Comparison of ENCODE assay signal across 26 cellular contexts in genomic region chr6:84771732-84772131, GRCh38. TPM values are rescaled to one million over a fixed set of nuclear protein-coding genes. Genes with fewer than 3 reads are reported as not detected.
A peak's percentile ranks its signal among the peaks of the same experiment; 100 is the strongest.
DNase-seq lines count a peak whose midpoint lies in the region; ATAC-seq, FAIRE-seq and TF ChIP-seq lines count a peak whose summit lies in the region.
"Had no signal": no experiment of that assay in that cellular context is flagged by ENCODE, and none has a peak within 500 bp of the region (broad histone marks: within the 10 kb centered on the region; RNA-seq: fewer than 3 reads in every experiment).

No MANE protein-coding gene starts in this region.

- H3K79me1 ChIP-seq in mesendoderm (ENCODE audit: low read length) (no peaks in the 10 kb centered on the region), trophoblast cell (ENCODE audit: low read length) (peaks cover 2% of the 10 kb centered on the region)

- intact Hi-C loops in Right ventricle myocardium inferior (cut with DNase I): loop anchor here (5.0 to 10.0 kb wide), 2 partner anchors 243 to 349 kb away; no protein-coding TSS in a partner anchor
- intact Hi-C loops in kidney (cut with DNase I): no loop called here

- no peak for DNase-seq in right atrium auricular region (ENCODE audit: low spot score)
- no peak for DNase-seq in Right ventricle myocardium inferior (ENCODE audit: missing footprints)
- DNase-seq in cardiac fibroblast (ENCODE audit: low read depth in 2 of 2): peak; percentile 49 to 65
- peak; percentile 26 for DNase-seq in mesendoderm
- DNase-seq in NCI-H2196 treated with DMSO at 0.1 percent for 48 hours (lab: John Stamatoyannopoulos, UW; ENCODE audit: unreplicated experiment): no peak
- DNase-seq in trophoblast cell: no peak
- no peak for DNase-seq in HPDE6-E6E7 (ENCODE audit: extremely low spot score)
- DNase-seq in kidney: no peak
- DNase-seq: activated CD4-positive, alpha-beta T cell treated with anti-CD3 and anti-CD28 coated beads, Interleukin-2, amount 50 U/mL, for 4 hours; body of pancreas; effector memory CD4-positive, alpha-beta T cell; HCEC 1CT; kidney glomerular epithelial cell; mammary epithelial cell; NCI-H1092; NCI-H187; NCI-H526 treated with DMSO at 0.1 percent for 48 hours; RPMI8226; T-helper 9 cell; WERI-Rb-1 had no signal

- no peak overlapping the region for H3K4me2 ChIP-seq in mesendoderm (ENCODE audit: low read length)
- no peak overlapping the region for H3K4me2 ChIP-seq in trophoblast cell (ENCODE audit: low read length)

- no peak overlapping the region for H4K12ac ChIP-seq in trophoblast cell (ENCODE audit: low read depth, low read length)

- H3K79me2 ChIP-seq in mesendoderm (ENCODE audit: control insufficient read depth, insufficient read depth, low read length) (no peaks in the 10 kb centered on the region), trophoblast cell (ENCODE audit: control insufficient read depth, insufficient read depth, low read length, poor library complexity) (no peaks in the 10 kb centered on the region)

- H2AK5ac ChIP-seq in mesendoderm (ENCODE audit: low read length) (no peak overlapping the region), trophoblast cell (ENCODE audit: low read length) (no peak overlapping the region)

- no peak overlapping the region for H2BK15ac ChIP-seq in mesendoderm (replicated peaks; ENCODE audit: low read depth)

- H3K4ac ChIP-seq in mesendoderm (ENCODE audit: low read depth, low read length) (no peak overlapping the region), trophoblast cell (ENCODE audit: low read depth, low read length) (no peak overlapping the region)

- H3K9ac ChIP-seq in mesendoderm (ENCODE audit: low read length) (no peak overlapping the region), trophoblast cell (ENCODE audit: low read length) (no peak overlapping the region), kidney (ENCODE audit: low read length in 2 of 2) (no peak overlapping the region)

- H3K18ac ChIP-seq in mesendoderm (ENCODE audit: low read length) (no peak overlapping the region), trophoblast cell (ENCODE audit: low read length) (no peak overlapping the region)

- no peak for TF ChIP-seq CTCF in right atrium auricular region (IDR thresholded peaks at IDR 0.05)
- no peak for TF ChIP-seq CTCF in cardiac fibroblast (IDR thresholded peaks at IDR 0.05; ENCODE audit: low read depth, low read length)
- TF ChIP-seq CTCF in kidney (IDR thresholded peaks at IDR 0.05; ENCODE audit: borderline replicate concordance, extremely low read depth, insufficient read depth): no peak

- H2BK12ac ChIP-seq in trophoblast cell (ENCODE audit: low read length): no peak overlapping the region

- H3K56ac ChIP-seq in mesendoderm (ENCODE audit: low read length): no peak overlapping the region

- WGBS in mesendoderm (ENCODE audit: extremely low coverage, insufficient coverage, low lambda C conversion rate): no CpG with 5 or more reads among the region's 12 CpGs
- WGBS in trophoblast cell (ENCODE audit: extremely low coverage, insufficient coverage, insufficient read length): no CpG with 5 or more reads among the region's 12 CpGs

- no peak for ATAC-seq in Right ventricle myocardium inferior
- ATAC-seq: body of pancreas; stimulated activated effector memory CD8-positive, alpha-beta T cell treated with anti-CD3 and anti-CD28 coated beads, Interleukin-12 subunit alpha, Interleukin-12 subunit beta, amount 100 ng/mL, for 72 hours had no signal

- H3K27me3 ChIP-seq in right atrium auricular region (peaks cover 0 to 10% of the 10 kb centered on the region in 2 donors), mesendoderm (ENCODE audit: insufficient read depth, low read length, poor library complexity) (peaks cover 55% of the 10 kb centered on the region), trophoblast cell (ENCODE audit: insufficient read depth, low read length) (peaks cover 63% of the 10 kb centered on the region)

- no peak overlapping the region for H3K14ac ChIP-seq in trophoblast cell (ENCODE audit: low read length)

- H2BK5ac ChIP-seq in mesendoderm (ENCODE audit: low read length): no peak overlapping the region
- no peak overlapping the region for H2BK5ac ChIP-seq in trophoblast cell (ENCODE audit: low read depth, low read length, poor library complexity)

- H3K23ac ChIP-seq in mesendoderm (ENCODE audit: low read length) (no peak overlapping the region), trophoblast cell (ENCODE audit: low read length) (no peak overlapping the region)

- no peak overlapping the region for H4K8ac ChIP-seq in mesendoderm (ENCODE audit: low read depth, low read length)
- H4K8ac ChIP-seq in trophoblast cell (ENCODE audit: low read depth, low read length): no peak overlapping the region

- H2AFZ ChIP-seq in trophoblast cell (ENCODE audit: insufficient read depth, low read length, poor library complexity): no peak overlapping the region

- FAIRE-seq in kidney (lab: Jason Lieb, UNC): no peak
- FAIRE-seq: colon, GM12891 had no signal

- H3K9me3 ChIP-seq in right atrium auricular region: no peaks in the 10 kb centered on the region
- peaks cover 7% of the 10 kb centered on the region for H3K9me3 ChIP-seq in trophoblast cell (ENCODE audit: insufficient read depth, low read depth, low read length)
- peaks cover 0 to 3% of the 10 kb centered on the region in 2 donors for H3K9me3 ChIP-seq in kidney (ENCODE audit: control insufficient read depth in 1 of 2, low read length in 2 of 2)
- H3K9me3 ChIP-seq: body of pancreas, esophagus muscularis mucosa, vagina had no signal

- H4K5ac ChIP-seq in mesendoderm (ENCODE audit: low read length): no peak overlapping the region

- H3K4me3 ChIP-seq in right atrium auricular region (peak overlapping the region; percentile 3 to 52), cardiac fibroblast (replicated peaks in 1 of 2; ENCODE audit: low read depth in 2 of 2, low read length in 2 of 2) (no peak overlapping the region), mesendoderm (ENCODE audit: low read length) (no peak overlapping the region), trophoblast cell (ENCODE audit: low read depth, low read length) (no peak overlapping the region), kidney (ENCODE audit: low read length in 2 of 2) (no peak overlapping the region)
- H3K4me3 ChIP-seq: body of pancreas, esophagus muscularis mucosa, vagina had no signal

- H2BK120ac ChIP-seq in mesendoderm (ENCODE audit: low read depth, low read length) (no peak overlapping the region), trophoblast cell (ENCODE audit: insufficient read depth, low read length, poor library complexity) (no peak overlapping the region)

- H3K4me1 ChIP-seq in right atrium auricular region (peaks cover 0 to 19% of the 10 kb centered on the region in 2 donors), mesendoderm (ENCODE audit: control insufficient read depth, low read depth, low read length) (no peaks in the 10 kb centered on the region), trophoblast cell (ENCODE audit: control insufficient read depth in 1 of 2, insufficient read depth in 2 of 2, low read length in 2 of 2) (peaks cover 6 to 20% of the 10 kb centered on the region in 2 experiments), kidney (ENCODE audit: control insufficient read depth in 1 of 2, insufficient read depth in 1 of 2, low read depth in 1 of 2, low read length in 2 of 2) (no peaks in the 10 kb centered on the region)

- peak overlapping the region; percentile 79 to 82 for H3K27ac ChIP-seq in right atrium auricular region
- no peak overlapping the region for H3K27ac ChIP-seq in mesendoderm (ENCODE audit: low read depth, low read length)
- no peak overlapping the region for H3K27ac ChIP-seq in trophoblast cell (ENCODE audit: low read depth, low read length)
- H3K27ac ChIP-seq in kidney (ENCODE audit: low read depth in 2 of 2, low read length in 2 of 2): no peak overlapping the region
- H3K27ac ChIP-seq: body of pancreas, esophagus muscularis mucosa, vagina, WERI-Rb-1 had no signal

- H4K91ac ChIP-seq in trophoblast cell (ENCODE audit: low read depth, low read length): no peak overlapping the region

- H3K36me3 ChIP-seq in right atrium auricular region: no peaks in the 10 kb centered on the region
- no peaks in the 10 kb centered on the region for H3K36me3 ChIP-seq in mesendoderm (ENCODE audit: control insufficient read depth, insufficient read depth, low read length)
- no peaks in the 10 kb centered on the region for H3K36me3 ChIP-seq in trophoblast cell (ENCODE audit: control insufficient read depth in 1 of 2, insufficient read depth in 2 of 2, low read length in 2 of 2)
- no peaks in the 10 kb centered on the region for H3K36me3 ChIP-seq in kidney (ENCODE audit: control insufficient read depth in 1 of 2, insufficient read depth in 2 of 2, low read length in 2 of 2)
- H3K36me3 ChIP-seq: esophagus muscularis mucosa, vagina, WERI-Rb-1 had no signal

RNA-seq across cellular contexts. Expression of gene TBX18, which starts 7.3 kb away (rescaled TPM):
- total RNA-seq in right atrium auricular region: 10 to 100 TPM in 1 of 2 donors, 1 to 10 TPM in 1; 8.2 to 13.1 TPM
- 8.4 TPM for total RNA-seq in Right ventricle myocardium inferior
- 0.08 TPM for polyA plus RNA-seq in mesendoderm (2013, experiment 1 of 2)
- 0.01 TPM for polyA plus RNA-seq in mesendoderm (2013, experiment 2 of 2)
- 0.19 and 0.21 TPM in 2 replicates for polyA plus RNA-seq in trophoblast cell (2013)
- total RNA-seq in kidney: 4.1 TPM
- polyA plus RNA-seq in kidney (ENCODE audit: insufficient read depth, low read depth, low replicate concordance): not detected
- total RNA-seq: activated T-helper 2 cell treated with anti-CD3 and anti-CD28 coated beads, Interferon-gamma antibody, Interleukin-2, Interleukin-4, amounts not matched to agents 10 μg/mL and 5 μg/mL and 100 μg/mL, durations not matched to agents 14 hours and 24 hours and 36 hours; mammary epithelial cell had no signal

Comparison
In these comparisons a context has a peak if more than half of its experiments do, and no peak if none do; other contexts are left out.
1. DNase-seq: peak in cardiac fibroblast (2 of 2) and mesendoderm (single experiment); none in right atrium auricular region (single experiment), Right ventricle myocardium inferior (single experiment), NCI-H2196 treated with DMSO at 0.1 percent for 48 hours (single experiment), trophoblast cell (0 of 2), HPDE6-E6E7 (single experiment) and kidney (single experiment).
2. H3K27ac ChIP-seq: peak in right atrium auricular region (2 of 2); none in mesendoderm (single experiment), trophoblast cell (single experiment) and kidney (0 of 2).
3. H3K4me3 ChIP-seq: peak in right atrium auricular region (2 of 2); none in cardiac fibroblast (0 of 2), mesendoderm (single experiment), trophoblast cell (single experiment) and kidney (0 of 2).